1 cellular context compared by ENCODE assay signal in genomic region chr9:136437430-136437829, GRCh38.
TF ChIP-seq lines count a peak whose summit lies in the region.

No MANE protein-coding gene starts in this region.

TF ChIP-seq in GM23338, 12 proteins besides CTCF, POLR2A, EP300 and RAD21 (continued from another document):
- TF ChIP-seq ZNF462 (CRISPR knock-in tag; IDR thresholded peaks at IDR 0.05) = no peak
